9 cellular contexts compared by ENCODE assay signal in genomic region chr2:231663458-231664290, GRCh38. TPM values are rescaled to one million over a fixed set of nuclear protein-coding genes. Genes with fewer than 3 reads are reported as not detected.
DNase-seq lines count a peak whose midpoint lies in the region; ATAC-seq and TF ChIP-seq lines count a peak whose summit lies in the region.
"Had no signal": no experiment of that assay in that cellular context is flagged by ENCODE, and none has a peak within 500 bp of the region (broad histone marks: within the 10 kb centered on the region; RNA-seq: fewer than 3 reads in every experiment).

No MANE protein-coding gene starts in this region.

- peak in 1 of 5 donors; percentile 13 for DNase-seq in heart left ventricle
- DNase-seq in Right ventricle myocardium inferior (ENCODE audit: missing footprints), result no peak
- no peak for DNase-seq in activated T-helper 1 cell treated with anti-CD3 and anti-CD28 coated beads, Interleukin-12 subunit alpha, Interleukin-12 subunit beta, Interleukin-2, Interleukin-4 antibody, amounts not matched to agents 30 ng/mL and 10 ng/mL and 1 ng/mL, durations not matched to agents 14 hours and 24 hours and 36 hours (ENCODE audit: low spot score)
- no peak for DNase-seq in upper lobe of left lung
- no peak for DNase-seq in prostate gland (ENCODE audit: low spot score)
- no peak for DNase-seq in GM20000 (ENCODE audit: low spot score)
- DNase-seq in MM.1S, result no peak
- DNase-seq: NCI-H2081 had no signal

- TF ChIP-seq CTCF in heart left ventricle (IDR thresholded peaks at IDR 0.05) (no peak), upper lobe of left lung (IDR thresholded peaks at IDR 0.05) (no peak), prostate gland (IDR thresholded peaks at IDR 0.05) (no peak), GM20000 (IDR thresholded peaks at IDR 0.05; ENCODE audit: extremely low read depth, missing control alignments) (no peak), MM.1S (IDR thresholded peaks at IDR 0.05; ENCODE audit: low read length) (no peak)

- TF ChIP-seq POLR2A in heart left ventricle (IDR thresholded peaks at IDR 0.05), result no peak
- TF ChIP-seq POLR2A in upper lobe of left lung (IDR thresholded peaks at IDR 0.05), result no peak
- TF ChIP-seq POLR2A in prostate gland (IDR thresholded peaks at IDR 0.05), result no peak

- no peaks in the 10 kb centered on the region for H3F3A ChIP-seq in MM.1S (ENCODE audit: insufficient read depth, low read length)

- H3K79me2 ChIP-seq in MM.1S (ENCODE audit: low read length), result no peaks in the 10 kb centered on the region

- H3K27ac ChIP-seq in heart left ventricle, result peak overlapping the region in 10 of 12 donors; percentile 6 to 100 (median 98)
- peak overlapping the region; percentile 100 for H3K27ac ChIP-seq in mucosa of rectum (ENCODE audit: low read depth in 2 of 2, low read length in 2 of 2)
- H3K27ac ChIP-seq in upper lobe of left lung, result peak overlapping the region; percentile 90 to 98 (median 96)
- no peak overlapping the region for H3K27ac ChIP-seq in prostate gland
- H3K27ac ChIP-seq in MM.1S (ENCODE audit: low read length), result no peak overlapping the region

- no peaks in the 10 kb centered on the region for H3K9me2 ChIP-seq in MM.1S (replicated peaks; ENCODE audit: insufficient read depth, low read length)

- H3K4me3 ChIP-seq in heart left ventricle (no peak overlapping the region), mucosa of rectum (ENCODE audit: low read length in 2 of 2) (peak overlapping the region in 1 of 2 donors; percentile 20), upper lobe of left lung (no peak overlapping the region), prostate gland (no peak overlapping the region), MM.1S (ENCODE audit: low read length) (no peak overlapping the region)

- peak overlapping the region in 1 of 2 donors; percentile 20 for H3K9ac ChIP-seq in mucosa of rectum (ENCODE audit: low read depth in 1 of 2, low read length in 2 of 2)
- no peak overlapping the region for H3K9ac ChIP-seq in MM.1S (ENCODE audit: low read length)

- H3K27ac Mint-ChIP-seq in activated T-helper 1 cell treated with anti-CD3 and anti-CD28 coated beads, Interleukin-12 subunit alpha, Interleukin-12 subunit beta, Interleukin-2, Interleukin-4 antibody, amounts not matched to agents 30 ng/mL and 10 ng/mL and 1 ng/mL, durations not matched to agents 14 hours and 24 hours and 36 hours, result peak overlapping the region; percentile 96

- WGBS in heart left ventricle, 4 donors, result 91 to 97% (median 95%) methylated on average over 28 of the region's 28 CpGs
- WGBS in upper lobe of left lung, 2 donors, result 95 to 97% methylated on average over 24 to 25 of the region's 28 CpGs
- WGBS in prostate gland, result 96% methylated on average over 28 of the region's 28 CpGs

- H3K4me1 ChIP-seq in heart left ventricle (peaks cover 3 to 47% (median 35%) of the 10 kb centered on the region in 12 donors), mucosa of rectum (ENCODE audit: control insufficient read depth in 2 of 2, insufficient read depth in 2 of 2, low read length in 2 of 2) (peaks cover 33 to 53% of the 10 kb centered on the region in 2 donors), upper lobe of left lung (peaks cover 30 to 42% (median 35%) of the 10 kb centered on the region in 4 donors), prostate gland (replicated peaks) (no peaks in the 10 kb centered on the region), MM.1S (ENCODE audit: low read length) (no peaks in the 10 kb centered on the region; the same call in 1 of the 2 replicates)

- no peaks in the 10 kb centered on the region for H4K20me1 ChIP-seq in MM.1S (ENCODE audit: insufficient read depth, low read length)

- ATAC-seq in heart left ventricle (no peak), Right ventricle myocardium inferior (no peak), upper lobe of left lung (ENCODE audit: low FRiP score in 2 of 2) (no peak)

- H3K4me2 ChIP-seq in MM.1S (ENCODE audit: low read depth, low read length), result no peak overlapping the region

- peaks cover 25% of the 10 kb centered on the region for H3K4me1 Mint-ChIP-seq in activated T-helper 1 cell treated with anti-CD3 and anti-CD28 coated beads, Interleukin-12 subunit alpha, Interleukin-12 subunit beta, Interleukin-2, Interleukin-4 antibody, amounts not matched to agents 30 ng/mL and 10 ng/mL and 1 ng/mL, durations not matched to agents 14 hours and 24 hours and 36 hours (ENCODE audit: low read depth)

- H3K9me3 ChIP-seq in heart left ventricle (no peaks in the 10 kb centered on the region), mucosa of rectum (ENCODE audit: control insufficient read depth in 2 of 2, low read length in 2 of 2) (peaks cover 0 to 2% of the 10 kb centered on the region in 2 donors), upper lobe of left lung (no peaks in the 10 kb centered on the region), prostate gland (no peaks in the 10 kb centered on the region), MM.1S (replicated peaks; ENCODE audit: insufficient read depth, low read length) (no peaks in the 10 kb centered on the region)

- no peaks in the 10 kb centered on the region for H3K36me3 ChIP-seq in heart left ventricle
- H3K36me3 ChIP-seq in mucosa of rectum (ENCODE audit: control insufficient read depth in 2 of 2, insufficient read depth in 2 of 2, low read length in 2 of 2), result no peaks in the 10 kb centered on the region
- no peaks in the 10 kb centered on the region for H3K36me3 ChIP-seq in upper lobe of left lung
- H3K36me3 ChIP-seq in prostate gland, result no peaks in the 10 kb centered on the region
- H3K36me3 ChIP-seq in MM.1S (replicated peaks; ENCODE audit: insufficient read depth, low read length), result no peaks in the 10 kb centered on the region

- H3K27me3 ChIP-seq in heart left ventricle, result no peaks in the 10 kb centered on the region
- no peaks in the 10 kb centered on the region for H3K27me3 ChIP-seq in mucosa of rectum (ENCODE audit: control insufficient read depth in 2 of 2, insufficient read depth in 2 of 2, low read length in 2 of 2)
- H3K27me3 ChIP-seq in upper lobe of left lung, result peaks cover 0 to 2% (median 0%) of the 10 kb centered on the region in 4 donors
- H3K27me3 ChIP-seq in prostate gland (replicated peaks; ENCODE audit: insufficient read depth), result no peaks in the 10 kb centered on the region
- no peaks in the 10 kb centered on the region for H3K27me3 ChIP-seq in MM.1S (replicated peaks; ENCODE audit: insufficient read depth, low read length)

- no peaks in the 10 kb centered on the region for H3K9me3 Mint-ChIP-seq in activated T-helper 1 cell treated with anti-CD3 and anti-CD28 coated beads, Interleukin-12 subunit alpha, Interleukin-12 subunit beta, Interleukin-2, Interleukin-4 antibody, amounts not matched to agents 30 ng/mL and 10 ng/mL and 1 ng/mL, durations not matched to agents 14 hours and 24 hours and 36 hours

- no peak overlapping the region for H2AFZ ChIP-seq in MM.1S (ENCODE audit: low read length)

- TF ChIP-seq EP300 in upper lobe of left lung (IDR thresholded peaks at IDR 0.05), result no peak

- no peaks in the 10 kb centered on the region for H3K27me3 Mint-ChIP-seq in activated T-helper 1 cell treated with anti-CD3 and anti-CD28 coated beads, Interleukin-12 subunit alpha, Interleukin-12 subunit beta, Interleukin-2, Interleukin-4 antibody, amounts not matched to agents 30 ng/mL and 10 ng/mL and 1 ng/mL, durations not matched to agents 14 hours and 24 hours and 36 hours (ENCODE audit: insufficient read depth)

- no peaks in the 10 kb centered on the region for H3K36me3 Mint-ChIP-seq in activated T-helper 1 cell treated with anti-CD3 and anti-CD28 coated beads, Interleukin-12 subunit alpha, Interleukin-12 subunit beta, Interleukin-2, Interleukin-4 antibody, amounts not matched to agents 30 ng/mL and 10 ng/mL and 1 ng/mL, durations not matched to agents 14 hours and 24 hours and 36 hours (ENCODE audit: low read depth)

- peak overlapping the region; percentile 74 for H3K4me3 Mint-ChIP-seq in activated T-helper 1 cell treated with anti-CD3 and anti-CD28 coated beads, Interleukin-12 subunit alpha, Interleukin-12 subunit beta, Interleukin-2, Interleukin-4 antibody, amounts not matched to agents 30 ng/mL and 10 ng/mL and 1 ng/mL, durations not matched to agents 14 hours and 24 hours and 36 hours

- intact Hi-C loops in heart left ventricle (cut with DNase I) (loop anchor here in 1 of 10 donors (2.0 to 5.0 kb wide), 2 partner anchors 21 to 44 kb away; partner anchors contain the start of gene PTMA), Right ventricle myocardium inferior (cut with DNase I) (no loop called here), prostate gland (cut with DNase I) (no loop called here)
- intact Hi-C loops in activated T-helper 1 cell treated with anti-CD3 and anti-CD28 coated beads, Interleukin-12 subunit alpha, Interleukin-12 subunit beta, Interleukin-2, Interleukin-4 antibody, amounts not matched to agents 30 ng/mL and 10 ng/mL and 1 ng/mL, durations not matched to agents 14 hours and 24 hours and 36 hours (cut with micrococcal nuclease), result loop anchor here (5.0 kb wide), 2 partner anchors 201 to 889 kb away; partner anchors contain the start of genes EIF4E2, NCL and TIGD1

RNA-seq across cellular contexts. Expression of gene PTMA, which starts 44.7 kb away (rescaled TPM):
- 100 to 1,000 TPM; 143 to 409 (median 200) TPM for total RNA-seq in heart left ventricle
- polyA plus RNA-seq in heart left ventricle, result 100 to 1,000 TPM; 403 to 707 TPM
- 264 TPM for total RNA-seq in Right ventricle myocardium inferior
- 2,193 and 2,194 TPM in 2 replicates for total RNA-seq in activated T-helper 1 cell treated with anti-CD3 and anti-CD28 coated beads, Interleukin-12 subunit alpha, Interleukin-12 subunit beta, Interleukin-2, Interleukin-4 antibody, amounts not matched to agents 30 ng/mL and 10 ng/mL and 1 ng/mL, durations not matched to agents 14 hours and 24 hours and 36 hours
- total RNA-seq in upper lobe of left lung, result 100 to 1,000 TPM; 344 to 896 (median 663) TPM
- 100 to 1,000 TPM; 418 to 613 TPM for total RNA-seq in prostate gland

Comparison
In these comparisons a context has a peak if more than half of its experiments do, and no peak if none do; other contexts are left out.
1. H3K27ac ChIP-seq: peak in heart left ventricle (10 of 12), mucosa of rectum (2 of 2) and upper lobe of left lung (4 of 4); none in prostate gland (0 of 2) and MM.1S (single experiment).